8 cellular contexts compared by ENCODE assay signal in genomic region chr12:89160716-89161123, GRCh38.
DNase-seq lines count a peak whose midpoint lies in the region; ATAC-seq lines count a peak whose summit lies in the region.

No MANE protein-coding gene starts in this region.

- no peak overlapping the region for H3K4me3 Mint-ChIP-seq in activated CD4-positive, alpha-beta T cell treated with anti-CD3 and anti-CD28 coated beads for 36 hours
- H3K4me3 Mint-ChIP-seq in activated CD4-positive, alpha-beta T cell treated with anti-CD3 and anti-CD28 coated beads, Interleukin-2, amount 10 ng/mL, durations not matched to agents 7 days and 5 days = no peak overlapping the region
- H3K4me3 Mint-ChIP-seq in activated T-cell treated with anti-CD3 and anti-CD28 coated beads, Interleukin-2, amount 50 U/mL, for 72 hours = no peak overlapping the region
- no peak overlapping the region for H3K4me3 Mint-ChIP-seq in stimulated activated memory B cell treated with anti-CD40 and anti-IgM and Interleukin-4, amounts not matched to agents 10 μg/mL and 1 μg/mL and 100 μg/mL, for 72 hours
- no peak overlapping the region for H3K4me3 Mint-ChIP-seq in naive thymus-derived CD8-positive, alpha-beta T cell

- H3K4me3 ChIP-seq in effector memory CD4-positive, alpha-beta T cell (ENCODE audit: insufficient read depth, low read depth, low read length, poor library complexity, severe bottlenecking) = no peak overlapping the region

- peaks cover 24% of the 10 kb centered on the region for H3K4me1 Mint-ChIP-seq in activated CD4-positive, alpha-beta T cell treated with anti-CD3 and anti-CD28 coated beads for 36 hours
- peaks cover 24% of the 10 kb centered on the region for H3K4me1 Mint-ChIP-seq in activated CD4-positive, alpha-beta T cell treated with anti-CD3 and anti-CD28 coated beads, Interleukin-2, amount 10 ng/mL, durations not matched to agents 7 days and 5 days
- peaks cover 27% of the 10 kb centered on the region for H3K4me1 Mint-ChIP-seq in activated T-cell treated with anti-CD3 and anti-CD28 coated beads, Interleukin-2, amount 50 U/mL, for 72 hours (ENCODE audit: low read depth)
- H3K4me1 Mint-ChIP-seq in stimulated activated memory B cell treated with anti-CD40 and anti-IgM and Interleukin-4, amounts not matched to agents 10 μg/mL and 1 μg/mL and 100 μg/mL, for 72 hours = peaks cover 24% of the 10 kb centered on the region
- peaks cover 0 to 24% (median 0%) of the 10 kb centered on the region in 4 donors for H3K4me1 Mint-ChIP-seq in naive thymus-derived CD8-positive, alpha-beta T cell

- no peaks in the 10 kb centered on the region for H3K27me3 Mint-ChIP-seq in activated CD4-positive, alpha-beta T cell treated with anti-CD3 and anti-CD28 coated beads for 36 hours
- H3K27me3 Mint-ChIP-seq in activated CD4-positive, alpha-beta T cell treated with anti-CD3 and anti-CD28 coated beads, Interleukin-2, amount 10 ng/mL, durations not matched to agents 7 days and 5 days = no peaks in the 10 kb centered on the region
- no peaks in the 10 kb centered on the region for H3K27me3 Mint-ChIP-seq in activated T-cell treated with anti-CD3 and anti-CD28 coated beads, Interleukin-2, amount 50 U/mL, for 72 hours (ENCODE audit: low read depth)
- H3K27me3 Mint-ChIP-seq in stimulated activated memory B cell treated with anti-CD40 and anti-IgM and Interleukin-4, amounts not matched to agents 10 μg/mL and 1 μg/mL and 100 μg/mL, for 72 hours = no peaks in the 10 kb centered on the region
- peaks cover 0 to 4% (median 0%) of the 10 kb centered on the region in 5 donors for H3K27me3 Mint-ChIP-seq in naive thymus-derived CD8-positive, alpha-beta T cell

- POLR2A ChIA-PET in activated CD4-positive, alpha-beta T cell treated with anti-CD3 and anti-CD28 coated beads for 36 hours (lab: Charles Lee) = no interaction called here
- POLR2A ChIA-PET in activated CD4-positive, alpha-beta T cell treated with anti-CD3 and anti-CD28 coated beads, Interleukin-2, amount 10 ng/mL, durations not matched to agents 7 days and 5 days (lab: Charles Lee) = interaction anchor here (0.5 kb wide), 1 partner anchor 19 kb away, joined by 5 read pairs; no protein-coding TSS in a partner anchor
- POLR2A ChIA-PET in naive thymus-derived CD8-positive, alpha-beta T cell (lab: Charles Lee) = no interaction called here

- H3K27ac Mint-ChIP-seq in activated CD4-positive, alpha-beta T cell treated with anti-CD3 and anti-CD28 coated beads for 36 hours = no peak overlapping the region
- no peak overlapping the region for H3K27ac Mint-ChIP-seq in activated CD4-positive, alpha-beta T cell treated with anti-CD3 and anti-CD28 coated beads, Interleukin-2, amount 10 ng/mL, durations not matched to agents 7 days and 5 days
- H3K27ac Mint-ChIP-seq in activated T-cell treated with anti-CD3 and anti-CD28 coated beads, Interleukin-2, amount 50 U/mL, for 72 hours = no peak overlapping the region
- no peak overlapping the region for H3K27ac Mint-ChIP-seq in stimulated activated memory B cell treated with anti-CD40 and anti-IgM and Interleukin-4, amounts not matched to agents 10 μg/mL and 1 μg/mL and 100 μg/mL, for 72 hours
- H3K27ac Mint-ChIP-seq in naive thymus-derived CD8-positive, alpha-beta T cell = no peak overlapping the region

- CTCF ChIA-PET in activated CD4-positive, alpha-beta T cell treated with anti-CD3 and anti-CD28 coated beads for 36 hours (lab: Charles Lee) = interaction anchor here (0.6 to 0.9 kb wide), 3 partner anchors 9 to 280 kb away, joined by 3 read pairs; no protein-coding TSS in a partner anchor
- CTCF ChIA-PET in activated CD4-positive, alpha-beta T cell treated with anti-CD3 and anti-CD28 coated beads, Interleukin-2, amount 10 ng/mL, durations not matched to agents 7 days and 5 days (lab: Charles Lee) = interaction anchor here (1.0 kb wide), 1 partner anchor 71 kb away, joined by 3 read pairs; no protein-coding TSS in a partner anchor

- H3K9me3 Mint-ChIP-seq in activated CD4-positive, alpha-beta T cell treated with anti-CD3 and anti-CD28 coated beads for 36 hours (ENCODE audit: low read depth) = no peaks in the 10 kb centered on the region
- no peaks in the 10 kb centered on the region for H3K9me3 Mint-ChIP-seq in activated CD4-positive, alpha-beta T cell treated with anti-CD3 and anti-CD28 coated beads, Interleukin-2, amount 10 ng/mL, durations not matched to agents 7 days and 5 days
- peaks cover 0 to 2% of the 10 kb centered on the region in 2 donors for H3K9me3 Mint-ChIP-seq in activated T-cell treated with anti-CD3 and anti-CD28 coated beads, Interleukin-2, amount 50 U/mL, for 72 hours
- no peaks in the 10 kb centered on the region for H3K9me3 Mint-ChIP-seq in stimulated activated memory B cell treated with anti-CD40 and anti-IgM and Interleukin-4, amounts not matched to agents 10 μg/mL and 1 μg/mL and 100 μg/mL, for 72 hours
- no peaks in the 10 kb centered on the region for H3K9me3 Mint-ChIP-seq in naive thymus-derived CD8-positive, alpha-beta T cell

- H3K27me3 ChIP-seq in effector memory CD4-positive, alpha-beta T cell (replicated peaks; ENCODE audit: control insufficient read depth, insufficient read depth, low read length, poor library complexity, severe bottlenecking) = no peaks in the 10 kb centered on the region

- intact Hi-C loops in activated CD4-positive, alpha-beta T cell treated with anti-CD3 and anti-CD28 coated beads for 36 hours (cut with DNase I, micrococcal nuclease) = loop anchor here (5.0 kb wide), 4 partner anchors 302 to 597 kb away; partner anchors contain the start of genes GALNT4 (in 1 of the 2) and POC1B (in 1 of the 2)

- H3K27ac ChIP-seq in effector memory CD4-positive, alpha-beta T cell (ENCODE audit: insufficient read depth, low read length, poor library complexity, severe bottlenecking) = no peak overlapping the region

- DNase-seq in activated CD4-positive, alpha-beta T cell treated with anti-CD3 and anti-CD28 coated beads for 36 hours = peak; percentile 75
- DNase-seq in activated CD4-positive, alpha-beta T cell treated with anti-CD3 and anti-CD28 coated beads, Interleukin-2, amount 10 ng/mL, durations not matched to agents 7 days and 5 days = no peak
- DNase-seq in activated T-cell treated with anti-CD3 and anti-CD28 coated beads, Interleukin-2, amount 50 U/mL, for 72 hours = peak; percentile 67 to 68
- DNase-seq in kidney glomerular epithelial cell (lab: John Stamatoyannopoulos, UW) = peak; percentile 35
- no peak for DNase-seq in effector memory CD4-positive, alpha-beta T cell
- DNase-seq in naive thymus-derived CD8-positive, alpha-beta T cell = no peak

- H3K36me3 ChIP-seq in effector memory CD4-positive, alpha-beta T cell (ENCODE audit: control insufficient read depth, insufficient read depth, low read length) = no peaks in the 10 kb centered on the region

- H3K9me3 ChIP-seq in effector memory CD4-positive, alpha-beta T cell (ENCODE audit: control insufficient read depth, low read length) = no peaks in the 10 kb centered on the region

- peak; percentile 45 for ATAC-seq in activated CD4-positive, alpha-beta T cell treated with anti-CD3 and anti-CD28 coated beads for 36 hours
- peak; percentile 29 to 62 for ATAC-seq in activated T-cell treated with anti-CD3 and anti-CD28 coated beads, Interleukin-2, amount 50 U/mL, for 72 hours (replicated peaks in 1 of 2)
- peak; percentile 56 for ATAC-seq in stimulated activated memory B cell treated with anti-CD40 and anti-IgM and Interleukin-4, amounts not matched to agents 10 μg/mL and 1 μg/mL and 100 μg/mL, for 72 hours
- no peak for ATAC-seq in naive thymus-derived CD8-positive, alpha-beta T cell
- ATAC-seq in HG02759 (IDR thresholded peaks at IDR 0.05; ENCODE audit: unreplicated experiment) = no peak

- no peaks in the 10 kb centered on the region for H3K4me1 ChIP-seq in effector memory CD4-positive, alpha-beta T cell (ENCODE audit: control insufficient read depth, insufficient read depth, low read length, poor library complexity, severe bottlenecking)

- H3K36me3 Mint-ChIP-seq in activated CD4-positive, alpha-beta T cell treated with anti-CD3 and anti-CD28 coated beads for 36 hours (ENCODE audit: low read depth) = no peaks in the 10 kb centered on the region
- peaks cover 10% of the 10 kb centered on the region for H3K36me3 Mint-ChIP-seq in activated CD4-positive, alpha-beta T cell treated with anti-CD3 and anti-CD28 coated beads, Interleukin-2, amount 10 ng/mL, durations not matched to agents 7 days and 5 days (ENCODE audit: low read depth)
- peaks cover 2 to 6% of the 10 kb centered on the region in 2 donors for H3K36me3 Mint-ChIP-seq in activated T-cell treated with anti-CD3 and anti-CD28 coated beads, Interleukin-2, amount 50 U/mL, for 72 hours (ENCODE audit: insufficient read depth in 2 of 2)
- no peaks in the 10 kb centered on the region for H3K36me3 Mint-ChIP-seq in stimulated activated memory B cell treated with anti-CD40 and anti-IgM and Interleukin-4, amounts not matched to agents 10 μg/mL and 1 μg/mL and 100 μg/mL, for 72 hours
- H3K36me3 Mint-ChIP-seq in naive thymus-derived CD8-positive, alpha-beta T cell = no peaks in the 10 kb centered on the region

Comparison
In these comparisons a context has a peak if more than half of its experiments do, and no peak if none do; other contexts are left out.
1. DNase-seq: peak in activated CD4-positive, alpha-beta T cell treated with anti-CD3 and anti-CD28 coated beads for 36 hours (single experiment), activated T-cell treated with anti-CD3 and anti-CD28 coated beads, Interleukin-2, amount 50 U/mL, for 72 hours (2 of 2) and kidney glomerular epithelial cell (single experiment); none in activated CD4-positive, alpha-beta T cell treated with anti-CD3 and anti-CD28 coated beads, Interleukin-2, amount 10 ng/mL, durations not matched to agents 7 days and 5 days (single experiment), effector memory CD4-positive, alpha-beta T cell (0 of 3) and naive thymus-derived CD8-positive, alpha-beta T cell (0 of 10).
2. ATAC-seq: peak in activated CD4-positive, alpha-beta T cell treated with anti-CD3 and anti-CD28 coated beads for 36 hours (single experiment), activated T-cell treated with anti-CD3 and anti-CD28 coated beads, Interleukin-2, amount 50 U/mL, for 72 hours (2 of 2) and stimulated activated memory B cell treated with anti-CD40 and anti-IgM and Interleukin-4, amounts not matched to agents 10 μg/mL and 1 μg/mL and 100 μg/mL, for 72 hours (single experiment); none in naive thymus-derived CD8-positive, alpha-beta T cell (0 of 2) and HG02759 (single experiment).